Comparison of ENCODE assay signal across 8 cellular contexts in genomic region chr1:93448983-93449805, GRCh38. TPM values are rescaled to one million over a fixed set of nuclear protein-coding genes. Genes with fewer than 3 reads are reported as not detected.
DNase-seq lines count a peak whose midpoint lies in the region; ATAC-seq, FAIRE-seq and TF ChIP-seq lines count a peak whose summit lies in the region.

No MANE protein-coding gene starts in this region.

- ATAC-seq in GM19467 (IDR thresholded peaks at IDR 0.05; ENCODE audit: unreplicated experiment) = no peak
- no peak for ATAC-seq in GM18498 (IDR thresholded peaks at IDR 0.05; ENCODE audit: unreplicated experiment)
- no peak for ATAC-seq in GM21528 (IDR thresholded peaks at IDR 0.05; ENCODE audit: low FRiP score, unreplicated experiment)

- peaks cover 5% of the 10 kb centered on the region in 2 donors for H3K36me3 Mint-ChIP-seq in CD14-positive monocyte

- peak; percentile 38 for FAIRE-seq in endothelial cell of umbilical vein (lab: Jason Lieb, UNC)

- intact Hi-C loops in CD14-positive monocyte (cut with micrococcal nuclease) = no loop called here
- intact Hi-C loops in endothelial cell of umbilical vein (cut with micrococcal nuclease) = loop anchor here (1.0 to 5.0 kb wide), 3 partner anchors 106 to 398 kb away; no protein-coding TSS in a partner anchor

- DNase-seq in CD14-positive monocyte (ENCODE audit: low spot score) (no peak), HCEC 1CT (peak; percentile 36), RKO (ENCODE audit: low spot score) (peak; percentile 64), endothelial cell of umbilical vein (ENCODE audit: low read depth, low spot score) (peak; percentile 41)

- peak overlapping the region; percentile 47 for H3K9ac ChIP-seq in endothelial cell of umbilical vein (replicated peaks; ENCODE audit: extremely low read depth, insufficient read depth, low read length)

- dilution Hi-C loops in endothelial cell of umbilical vein (cut with MboI; ENCODE audit: extremely low pct_ligation_motif_present, low sequenced_read_pairs) = no loop called here

- peak overlapping the region; percentile 94 to 98 for H3K4me3 Mint-ChIP-seq in CD14-positive monocyte

- CTCF ChIA-PET in endothelial cell of umbilical vein (lab: Charles Lee) = interaction anchor here (1.3 to 4.4 kb wide), 4 partner anchors 104 to 180 kb away, joined by 3 to 20 read pairs (median 8); no protein-coding TSS in a partner anchor

- H3K9me3 Mint-ChIP-seq in CD14-positive monocyte = peaks cover 0 to 4% (median 0%) of the 10 kb centered on the region in 7 donors

- H3K79me2 ChIP-seq in endothelial cell of umbilical vein (ENCODE audit: control insufficient read depth, insufficient read depth, low read length) = peaks cover 51% of the 10 kb centered on the region

- POLR2A ChIA-PET in endothelial cell of umbilical vein (lab: Charles Lee) = interaction anchor here (0.7 kb wide), 1 partner anchor 397 kb away, joined by 4 read pairs; no protein-coding TSS in a partner anchor

- TF ChIP-seq CTCF in CD14-positive monocyte (IDR thresholded peaks at IDR 0.05) (no peak), endothelial cell of umbilical vein (IDR thresholded peaks at IDR 0.05; ENCODE audit: extremely low read depth in 1 of 2, insufficient read depth in 1 of 2, low read depth in 1 of 2, low read length in 2 of 2) (peak in 1 of 2 donors; percentile 21)

- H3K4me3 ChIP-seq in endothelial cell of umbilical vein (replicated peaks in 1 of 3; ENCODE audit: insufficient read depth in 1 of 3, low read depth in 1 of 3, low read length in 3 of 3) (peak overlapping the region; percentile 14 to 70 (median 70)), muscle layer of duodenum (ENCODE audit: low read depth in 1 of 2, low read length in 2 of 2) (peak overlapping the region; percentile 91 to 98)

- H3K4me2 ChIP-seq in endothelial cell of umbilical vein (ENCODE audit: insufficient read depth, low read length) = peak overlapping the region; percentile 86

- peaks cover 28% of the 10 kb centered on the region for H3K4me1 ChIP-seq in endothelial cell of umbilical vein (ENCODE audit: control insufficient read depth, extremely low read depth, insufficient read depth, low read length)
- H3K4me1 ChIP-seq in muscle layer of duodenum (ENCODE audit: control insufficient read depth in 1 of 2, insufficient read depth in 2 of 2, low read length in 2 of 2) = peaks cover 0 to 7% of the 10 kb centered on the region in 2 donors

- H4K20me1 ChIP-seq in endothelial cell of umbilical vein (replicated peaks; ENCODE audit: control insufficient read depth, extremely low read depth, insufficient read depth, low read length) = peaks cover 8% of the 10 kb centered on the region

- no peak for TF ChIP-seq POLR2A in endothelial cell of umbilical vein (IDR thresholded peaks at IDR 0.05; ENCODE audit: low read depth, low read length)

- H2AFZ ChIP-seq in endothelial cell of umbilical vein (ENCODE audit: low read depth, low read length) = peak overlapping the region; percentile 8

- H3K27me3 ChIP-seq in endothelial cell of umbilical vein (ENCODE audit: control insufficient read depth in 2 of 2, insufficient read depth in 2 of 2, low read length in 2 of 2) = no peaks in the 10 kb centered on the region
- H3K27me3 ChIP-seq in muscle layer of duodenum (ENCODE audit: low read depth, low read length) = no peaks in the 10 kb centered on the region

- H3K36me3 ChIP-seq in endothelial cell of umbilical vein (ENCODE audit: control insufficient read depth in 2 of 2, extremely low read depth in 1 of 2, insufficient read depth in 2 of 2, low read length in 2 of 2) (no peaks in the 10 kb centered on the region), muscle layer of duodenum (ENCODE audit: control insufficient read depth in 1 of 2, insufficient read depth in 2 of 2, low read length in 2 of 2) (no peaks in the 10 kb centered on the region)

- peaks cover 15 to 28% (median 16%) of the 10 kb centered on the region in 3 donors for H3K27me3 Mint-ChIP-seq in CD14-positive monocyte (ENCODE audit: low read depth in 3 of 3)

- peak overlapping the region in 6 of 7 donors; percentile 28 to 75 (median 62) for H3K27ac Mint-ChIP-seq in CD14-positive monocyte

- H3K9me1 ChIP-seq in endothelial cell of umbilical vein (replicated peaks; ENCODE audit: control insufficient read depth, extremely low read depth, insufficient read depth, low read length) = no peaks in the 10 kb centered on the region

- peak overlapping the region; percentile 28 for H3K27ac ChIP-seq in endothelial cell of umbilical vein (ENCODE audit: insufficient read depth, low read depth, low read length)
- peak overlapping the region; percentile 75 for H3K27ac ChIP-seq in muscle layer of duodenum (ENCODE audit: low read length)

- BruUV-seq in endothelial cell of umbilical vein (replicated peaks; lab: Mats Ljungman, UMichigan) = TSS peak; percentile 23

- peaks cover 32% of the 10 kb centered on the region for H3K4me1 Mint-ChIP-seq in CD14-positive monocyte

- no peaks in the 10 kb centered on the region for H3K9me3 ChIP-seq in endothelial cell of umbilical vein (replicated peaks; ENCODE audit: control insufficient read depth, insufficient read depth, low read length)
- no peaks in the 10 kb centered on the region for H3K9me3 ChIP-seq in muscle layer of duodenum (ENCODE audit: control insufficient read depth in 1 of 2, low read length in 2 of 2)

TF ChIP-seq in endothelial cell of umbilical vein, 7 proteins besides CTCF, POLR2A, EP300 and RAD21:
- no peak for TF ChIP-seq GATA2 (IDR thresholded peaks at IDR 0.05; ENCODE audit: insufficient read depth, insufficient read length, low read depth, low read length)
- TF ChIP-seq FOS (IDR thresholded peaks at IDR 0.05; ENCODE audit: borderline replicate concordance, insufficient read depth, low read length) = no peak
- no peak for TF ChIP-seq EZH2 (IDR thresholded peaks at IDR 0.05; ENCODE audit: borderline replicate concordance, low read depth, low read length, severe bottlenecking)
- TF ChIP-seq MAX (IDR thresholded peaks at IDR 0.05; ENCODE audit: insufficient read depth, insufficient read length) = no peak
- TF ChIP-seq POLR2AphosphoS5 (IDR thresholded peaks at IDR 0.05; ENCODE audit: insufficient read depth, low read depth, low read length) = no peak
- no peak for TF ChIP-seq MYC (IDR thresholded peaks at IDR 0.05; ENCODE audit: low read depth, low read length)
- no peak for TF ChIP-seq JUN (IDR thresholded peaks at IDR 0.05; ENCODE audit: borderline replicate concordance, insufficient read depth, insufficient read length, low read depth)
TF ChIP-seq in endothelial cell of umbilical vein: peak in this region for 0.

RNA-seq across cellular contexts. Expression of gene FNBP1L, which starts 1.3 kb away (rescaled TPM):
- under 1 TPM; 0.15 to 0.32 TPM for polyA plus RNA-seq in CD14-positive monocyte
- 56.4 and 56.5 TPM in 2 replicates for total RNA-seq in endothelial cell of umbilical vein
- polyA plus RNA-seq in endothelial cell of umbilical vein = 23.3 and 28.1 TPM in 2 replicates
- polyA plus RNA-seq in endothelial cell of umbilical vein (2011; cell fraction: cytosol; rRNA removed) = 25.2 and 25.4 TPM in 2 replicates
- 52.9 and 74.4 TPM in 2 replicates for polyA plus RNA-seq in endothelial cell of umbilical vein (2011; cell fraction: nucleus; rRNA removed)
- 41.1 and 50.1 TPM in 2 replicates for polyA plus RNA-seq in endothelial cell of umbilical vein (2012)
- polyA minus RNA-seq in endothelial cell of umbilical vein = 51.4 and 57.2 TPM in 2 replicates
- 9.4 TPM for polyA minus RNA-seq in endothelial cell of umbilical vein (2011; cell fraction: cytosol; rRNA and poly(A)+ RNA removed)
- polyA minus RNA-seq in endothelial cell of umbilical vein (2011; cell fraction: nucleus; rRNA and poly(A)+ RNA removed) = 87.4 and 109 TPM in 2 replicates

Comparison
In these comparisons a context has a peak if more than half of its experiments do, and no peak if none do; other contexts are left out.
1. RNA of gene FNBP1L, which starts 1.3 kb away (polyA plus RNA-seq): 23.3 to 74.4 TPM in endothelial cell of umbilical vein; 0.15 to 0.32 TPM in CD14-positive monocyte; every median in the first group is over 10 times any median in the second.